ENCODE assay signal across 19 cellular contexts in the genomic region with DNA sequence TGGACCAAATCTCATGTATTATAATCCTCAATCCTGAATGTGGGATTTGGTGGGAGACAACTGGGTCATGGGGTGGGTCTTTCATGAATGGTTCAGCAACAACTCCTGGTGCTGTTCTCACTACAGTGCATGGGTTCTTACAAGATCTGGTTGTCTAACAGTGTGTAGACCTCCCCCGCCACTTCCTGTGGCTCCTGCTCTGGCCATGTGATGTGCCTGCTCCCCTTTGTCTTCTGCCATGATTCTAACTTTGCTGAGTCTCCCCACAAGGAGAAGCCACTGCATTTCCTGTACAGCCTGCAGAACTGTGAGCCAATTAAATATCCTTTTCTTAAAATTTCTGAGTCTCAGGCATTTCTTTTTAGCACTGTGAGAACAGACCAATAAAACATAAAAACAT.
DNase-seq lines count a peak whose midpoint lies in the region; ATAC-seq and TF ChIP-seq lines count a peak whose summit lies in the region.
"Had no signal": no experiment of that assay in that cellular context is flagged by ENCODE, and none has a peak within 500 bp of the region (broad histone marks: within the 10 kb centered on the region; RNA-seq: fewer than 3 reads in every experiment).

No MANE protein-coding gene starts in this region.

- H3K9me2 ChIP-seq in Loucy (replicated peaks; ENCODE audit: low read depth, low read length), result no peaks in the 10 kb centered on the region

- H3K4me2 ChIP-seq in Loucy (ENCODE audit: low read depth, low read length, poor library complexity, severe bottlenecking) (peak overlapping the region; percentile 49), neuronal stem cell (ENCODE audit: insufficient read depth, low read length, poor library complexity, severe bottlenecking) (no peak overlapping the region)
- H3K4me2 ChIP-seq: GM23338 had no signal

- no peak overlapping the region for H4K91ac ChIP-seq in neuronal stem cell (ENCODE audit: low read depth, low read length, poor library complexity)

- H2BK120ac ChIP-seq in neuronal stem cell (ENCODE audit: low read depth, low read length), result no peak overlapping the region

- H3K27me3 Mint-ChIP-seq in activated naive CD8-positive, alpha-beta T cell treated with anti-CD3 and anti-CD28 coated beads, Interleukin-2, amount 10 ng/mL, durations not matched to agents 7 days and 5 days, result no peaks in the 10 kb centered on the region
- H3K27me3 Mint-ChIP-seq in activated naive CD8-positive, alpha-beta T cell treated with anti-CD3 and anti-CD28 coated beads for 36 hours, result no peaks in the 10 kb centered on the region
- H3K27me3 Mint-ChIP-seq: B cell; CD4-positive, alpha-beta T cell; CD8-positive, alpha-beta memory T cell had no signal

- no peak overlapping the region for H3K27ac Mint-ChIP-seq in activated naive CD8-positive, alpha-beta T cell treated with anti-CD3 and anti-CD28 coated beads, Interleukin-2, amount 10 ng/mL, durations not matched to agents 7 days and 5 days
- H3K27ac Mint-ChIP-seq in activated naive CD8-positive, alpha-beta T cell treated with anti-CD3 and anti-CD28 coated beads for 36 hours, result no peak overlapping the region
- H3K27ac Mint-ChIP-seq: B cell; CD14-positive monocyte; CD4-positive, alpha-beta T cell; CD8-positive, alpha-beta memory T cell; GM23338; H9 had no signal

- H3K27ac ChIP-seq in neuronal stem cell (replicated peaks; ENCODE audit: low read length) (no peak overlapping the region), brain microvascular endothelial cell (no peak overlapping the region)
- H3K27ac ChIP-seq: 22Rv1; BLaER1 treated with 17β-estradiol and CSF1 and Interleukin-3, amounts not matched to agents 10 nM and 100 nM had no signal

- peak overlapping the region; percentile 58 for H3K9ac ChIP-seq in Loucy (ENCODE audit: low read depth, low read length, poor library complexity, severe bottlenecking)
- H3K9ac ChIP-seq in neuronal stem cell (ENCODE audit: low read depth, low read length, poor library complexity), result no peak overlapping the region
- H3K9ac ChIP-seq: BLaER1 treated with 17β-estradiol and CSF1 and Interleukin-3, amounts not matched to agents 10 nM and 100 nM had no signal

- no peaks in the 10 kb centered on the region for H3K79me2 ChIP-seq in Loucy (ENCODE audit: insufficient read depth, low read length)

- no peaks in the 10 kb centered on the region for H4K20me1 ChIP-seq in Loucy (ENCODE audit: insufficient read depth, low read length, poor library complexity, severe bottlenecking)
- H4K20me1 ChIP-seq: BLaER1 treated with 17β-estradiol and CSF1 and Interleukin-3, amounts not matched to agents 10 nM and 100 nM had no signal

- DNase-seq in activated naive CD8-positive, alpha-beta T cell treated with anti-CD3 and anti-CD28 coated beads, Interleukin-2, amount 10 ng/mL, durations not matched to agents 7 days and 5 days, result no peak
- DNase-seq in activated naive CD8-positive, alpha-beta T cell treated with anti-CD3 and anti-CD28 coated beads for 36 hours, result no peak
- DNase-seq in KG1 (lab: John Stamatoyannopoulos, UW), result peak; percentile 48
- no peak for DNase-seq in neuronal stem cell (ENCODE audit: low spot score)
- DNase-seq in GM20000 (ENCODE audit: low spot score), result no peak
- no peak for DNase-seq in brain microvascular endothelial cell
- DNase-seq: CD4-positive, alpha-beta T cell; CD8-positive, alpha-beta memory T cell; DMS 273 treated with DMSO at 0.1 percent for 48 hours; DMS79; H9 had no signal

- H3K14ac ChIP-seq in neuronal stem cell (ENCODE audit: low read length), result no peak overlapping the region

- no peak overlapping the region for H2BK15ac ChIP-seq in neuronal stem cell (ENCODE audit: low read length)

- no peak overlapping the region for H3K23ac ChIP-seq in neuronal stem cell (ENCODE audit: low read depth, low read length, poor library complexity)

- no peaks in the 10 kb centered on the region for H3K79me1 ChIP-seq in neuronal stem cell (ENCODE audit: low read depth, low read length)

- in situ Hi-C loops in brain microvascular endothelial cell (cut with HindIII; ENCODE audit: low pct_ligation_motif_present, low sequenced_read_pairs), result no loop called here

- H3F3A ChIP-seq in Loucy (ENCODE audit: low read depth), result no peaks in the 10 kb centered on the region

- WGBS in neuronal stem cell (ENCODE audit: extremely low coverage in 2 of 2, insufficient read length in 2 of 2, insufficient replicate concordance in 1 of 2), 2 donors, result no CpG with 5 or more reads among the region's 1 CpG

- no peak overlapping the region for H3K4me3 Mint-ChIP-seq in activated naive CD8-positive, alpha-beta T cell treated with anti-CD3 and anti-CD28 coated beads, Interleukin-2, amount 10 ng/mL, durations not matched to agents 7 days and 5 days
- no peak overlapping the region for H3K4me3 Mint-ChIP-seq in activated naive CD8-positive, alpha-beta T cell treated with anti-CD3 and anti-CD28 coated beads for 36 hours
- H3K4me3 Mint-ChIP-seq: B cell; CD14-positive monocyte; CD4-positive, alpha-beta T cell; CD8-positive, alpha-beta memory T cell; GM23338; H9 had no signal

- no peaks in the 10 kb centered on the region for H3K36me3 ChIP-seq in Loucy (ENCODE audit: insufficient read depth, low read length)
- H3K36me3 ChIP-seq in neuronal stem cell (replicated peaks in 1 of 2; ENCODE audit: control insufficient read depth in 2 of 2, insufficient read depth in 2 of 2, low read length in 2 of 2), result no peaks in the 10 kb centered on the region
- H3K36me3 ChIP-seq in brain microvascular endothelial cell (replicated peaks), result no peaks in the 10 kb centered on the region
- H3K36me3 ChIP-seq: BLaER1 treated with 17β-estradiol and CSF1 and Interleukin-3, amounts not matched to agents 10 nM and 100 nM had no signal

- H3K27me3 ChIP-seq in Loucy (ENCODE audit: insufficient read depth, low read length, poor library complexity, severe bottlenecking) (no peaks in the 10 kb centered on the region), neuronal stem cell (ENCODE audit: control insufficient read depth in 3 of 3, insufficient read depth in 3 of 3, low read depth in 1 of 3, low read length in 3 of 3) (no peaks in the 10 kb centered on the region), brain microvascular endothelial cell (replicated peaks) (no peaks in the 10 kb centered on the region)
- H3K27me3 ChIP-seq: BLaER1 treated with 17β-estradiol and CSF1 and Interleukin-3, amounts not matched to agents 10 nM and 100 nM had no signal

- no peak overlapping the region for H3K18ac ChIP-seq in neuronal stem cell (ENCODE audit: low read length)

- no peaks in the 10 kb centered on the region for H3K36me3 Mint-ChIP-seq in activated naive CD8-positive, alpha-beta T cell treated with anti-CD3 and anti-CD28 coated beads, Interleukin-2, amount 10 ng/mL, durations not matched to agents 7 days and 5 days
- no peaks in the 10 kb centered on the region for H3K36me3 Mint-ChIP-seq in activated naive CD8-positive, alpha-beta T cell treated with anti-CD3 and anti-CD28 coated beads for 36 hours
- H3K36me3 Mint-ChIP-seq: CD14-positive monocyte; CD8-positive, alpha-beta memory T cell had no signal

- H2BK5ac ChIP-seq in neuronal stem cell (ENCODE audit: low read length), result no peak overlapping the region

- TF ChIP-seq CTCF in Loucy (conservative IDR thresholded peaks at IDR 0.05; ENCODE audit: low read length), result no peak
- no peak for TF ChIP-seq CTCF in GM20000 (IDR thresholded peaks at IDR 0.05; ENCODE audit: extremely low read depth, missing control alignments)
- TF ChIP-seq CTCF in brain microvascular endothelial cell (IDR thresholded peaks at IDR 0.05; ENCODE audit: low read depth, low read length, missing control alignments), result no peak

- no peaks in the 10 kb centered on the region for H3K9me3 ChIP-seq in Loucy (ENCODE audit: insufficient read depth, low read depth, low read length)
- H3K9me3 ChIP-seq in neuronal stem cell (replicated peaks in 1 of 2; ENCODE audit: control insufficient read depth in 2 of 2, insufficient read depth in 1 of 2, low read depth in 1 of 2, low read length in 2 of 2), result peaks cover 0 to 12% of the 10 kb centered on the region in 2 donors

- H3K4me3 ChIP-seq in Loucy (ENCODE audit: low read length, poor library complexity, severe bottlenecking) (peak overlapping the region; percentile 45), neuronal stem cell (ENCODE audit: low read length in 2 of 2) (no peak overlapping the region), brain microvascular endothelial cell (ENCODE audit: low read depth, low read length) (no peak overlapping the region)
- H3K4me3 ChIP-seq: BLaER1 treated with 17β-estradiol and CSF1 and Interleukin-3, amounts not matched to agents 10 nM and 100 nM; GM23338 had no signal

- POLR2A ChIA-PET in activated naive CD8-positive, alpha-beta T cell treated with anti-CD3 and anti-CD28 coated beads, Interleukin-2, amount 10 ng/mL, durations not matched to agents 7 days and 5 days (lab: Charles Lee), result no interaction called here

- no peak overlapping the region for H2BK12ac ChIP-seq in neuronal stem cell (ENCODE audit: low read length)

- peaks cover 2% of the 10 kb centered on the region for H3K4me1 Mint-ChIP-seq in activated naive CD8-positive, alpha-beta T cell treated with anti-CD3 and anti-CD28 coated beads, Interleukin-2, amount 10 ng/mL, durations not matched to agents 7 days and 5 days
- no peaks in the 10 kb centered on the region for H3K4me1 Mint-ChIP-seq in activated naive CD8-positive, alpha-beta T cell treated with anti-CD3 and anti-CD28 coated beads for 36 hours
- H3K4me1 Mint-ChIP-seq: B cell, CD14-positive monocyte, GM23338, H9 had no signal

- H3K4me1 ChIP-seq in Loucy (ENCODE audit: insufficient read depth, low read length, poor library complexity, severe bottlenecking), result peaks cover 45% of the 10 kb centered on the region
- H3K4me1 ChIP-seq in neuronal stem cell (ENCODE audit: control insufficient read depth in 2 of 2, insufficient read depth in 1 of 2, low read depth in 1 of 2, low read length in 2 of 2), result no peaks in the 10 kb centered on the region

- H3K4ac ChIP-seq in neuronal stem cell (ENCODE audit: low read length), result no peak overlapping the region

- peak; percentile 47 for ATAC-seq in activated naive CD8-positive, alpha-beta T cell treated with anti-CD3 and anti-CD28 coated beads, Interleukin-2, amount 10 ng/mL, durations not matched to agents 7 days and 5 days (ENCODE audit: low read depth)
- ATAC-seq in HG02571 (IDR thresholded peaks at IDR 0.05; ENCODE audit: unreplicated experiment), result no peak
- ATAC-seq: GM23338, HCT116 had no signal

- H2AFZ ChIP-seq in Loucy (ENCODE audit: low read length) (peak overlapping the region; percentile 44; the same call in 1 of the 2 replicates), neuronal stem cell (ENCODE audit: low read length) (peak overlapping the region; percentile 29)
- H2AFZ ChIP-seq: GM23338 had no signal

- peaks cover 6% of the 10 kb centered on the region for H3K9me3 Mint-ChIP-seq in activated naive CD8-positive, alpha-beta T cell treated with anti-CD3 and anti-CD28 coated beads, Interleukin-2, amount 10 ng/mL, durations not matched to agents 7 days and 5 days
- peaks cover 2% of the 10 kb centered on the region for H3K9me3 Mint-ChIP-seq in activated naive CD8-positive, alpha-beta T cell treated with anti-CD3 and anti-CD28 coated beads for 36 hours

- H4K8ac ChIP-seq in neuronal stem cell (ENCODE audit: low read depth, low read length), result no peak overlapping the region

- H2AK5ac ChIP-seq in neuronal stem cell (ENCODE audit: low read depth, low read length), result no peak overlapping the region
